In the genomic region with DNA sequence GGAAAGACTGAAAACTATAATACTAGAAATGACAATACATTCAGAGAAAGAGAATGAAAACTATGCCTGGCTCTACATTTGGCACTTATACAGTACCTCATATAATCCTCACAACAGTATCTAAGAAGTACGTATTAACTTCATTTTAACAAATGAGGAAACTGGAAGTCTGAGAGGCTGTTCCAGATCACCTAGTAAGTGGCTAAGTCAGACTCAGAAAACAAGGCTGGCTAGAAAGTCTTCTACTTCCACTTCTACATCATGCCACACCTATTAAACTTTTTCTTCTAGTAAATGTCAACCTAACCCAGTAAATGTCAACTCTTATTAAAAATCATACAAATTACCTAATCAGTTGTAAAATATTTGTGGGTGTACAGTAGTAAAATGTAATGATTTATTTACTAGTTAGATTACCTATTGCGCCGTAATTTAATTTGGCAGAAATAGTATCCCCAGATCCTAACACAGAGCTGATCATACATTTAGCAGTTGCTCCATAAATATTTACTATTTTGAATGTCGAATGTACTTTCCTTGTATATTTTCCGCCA, we compare ENCODE assay signal across 1 cellular context.
TF ChIP-seq lines count a peak whose summit lies in the region.

No MANE protein-coding gene starts in this region.

TF ChIP-seq in HEK293, 187 proteins besides CTCF, POLR2A, EP300 and RAD21 (continued from another document):
- TF ChIP-seq, protein P1, sequence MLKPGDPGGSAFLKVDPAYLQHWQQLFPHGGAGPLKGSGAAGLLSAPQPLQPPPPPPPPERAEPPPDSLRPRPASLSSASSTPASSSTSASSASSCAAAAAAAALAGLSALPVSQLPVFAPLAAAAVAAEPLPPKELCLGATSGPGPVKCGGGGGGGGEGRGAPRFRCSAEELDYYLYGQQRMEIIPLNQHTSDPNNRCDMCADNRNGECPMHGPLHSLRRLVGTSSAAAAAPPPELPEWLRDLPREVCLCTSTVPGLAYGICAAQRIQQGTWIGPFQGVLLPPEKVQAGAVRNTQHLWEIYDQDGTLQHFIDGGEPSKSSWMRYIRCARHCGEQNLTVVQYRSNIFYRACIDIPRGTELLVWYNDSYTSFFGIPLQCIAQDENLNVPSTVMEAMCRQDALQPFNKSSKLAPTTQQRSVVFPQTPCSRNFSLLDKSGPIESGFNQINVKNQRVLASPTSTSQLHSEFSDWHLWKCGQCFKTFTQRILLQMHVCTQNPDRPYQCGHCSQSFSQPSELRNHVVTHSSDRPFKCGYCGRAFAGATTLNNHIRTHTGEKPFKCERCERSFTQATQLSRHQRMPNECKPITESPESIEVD (tag by site-specific recombination; IDR thresholded peaks at IDR 0.05): peak; percentile 50
- TF ChIP-seq ZNF114 (tag by site-specific recombination; IDR thresholded peaks at IDR 0.05) (no peak), KLF16 (tag by site-specific recombination; IDR thresholded peaks at IDR 0.05) (peak; percentile 60; the same call in 1 of the 2 replicates), TCF7L2 (IDR thresholded peaks at IDR 0.05; ENCODE audit: borderline replicate concordance, low read depth, low read length) (no peak), FEZF1 (tag by site-specific recombination; IDR thresholded peaks at IDR 0.05) (peak; percentile 58)
TF ChIP-seq in HEK293: peak in this region for 4.
